15 cellular contexts compared by ENCODE assay signal in genomic region chr4:148061795-148062194, GRCh38.
DNase-seq lines count a peak whose midpoint lies in the region; ATAC-seq and TF ChIP-seq lines count a peak whose summit lies in the region.
"Had no signal": no experiment of that assay in that cellular context is flagged by ENCODE, and none has a peak within 500 bp of the region (broad histone marks: within the 10 kb centered on the region; RNA-seq: fewer than 3 reads in every experiment).

No MANE protein-coding gene starts in this region.

- no peak for TF ChIP-seq POLR2A in heart left ventricle (IDR thresholded peaks at IDR 0.05)

- H3K27ac ChIP-seq in heart left ventricle, result peak overlapping the region in 2 of 12 donors; percentile 22 to 84
- H3K27ac ChIP-seq in upper lobe of right lung, result no peak overlapping the region
- H3K27ac ChIP-seq: Peyer's patch, tibial artery had no signal

- intact Hi-C loops in Right ventricle myocardium inferior (cut with DNase I), result no loop called here
- intact Hi-C loops in left cardiac atrium (cut with DNase I), result no loop called here
- intact Hi-C loops in heart left ventricle (cut with DNase I), result loop anchor here in 1 of 10 donors (10.0 kb wide), 1 partner anchor 67 kb away; no protein-coding TSS in a partner anchor
- intact Hi-C loops in upper lobe of right lung (cut with DNase I), result no loop called here
- intact Hi-C loops in Caco-2 (cut with micrococcal nuclease; ENCODE audit: unreplicated experiment), result no loop called here

- no peaks in the 10 kb centered on the region for H3K9me3 Mint-ChIP-seq in Caco-2 (ENCODE audit: unreplicated experiment)

- H3K9me3 ChIP-seq in heart left ventricle (no peaks in the 10 kb centered on the region), upper lobe of right lung (no peaks in the 10 kb centered on the region), Caco-2 (no peaks in the 10 kb centered on the region)
- H3K9me3 ChIP-seq: Peyer's patch, tibial artery had no signal

- ATAC-seq in Right ventricle myocardium inferior (peak; percentile 27), left cardiac atrium (no peak), heart left ventricle (peak in 3 of 4 donors; percentile 3 to 14 (median 13)), upper lobe of right lung (peak; percentile 9)

- H3K36me3 Mint-ChIP-seq in Caco-2 (ENCODE audit: insufficient read depth, unreplicated experiment), result peaks cover 22% of the 10 kb centered on the region

- H3K4me1 ChIP-seq in heart left ventricle (peaks cover 0 to 72% (median 40%) of the 10 kb centered on the region in 12 donors), upper lobe of right lung (peaks cover 19% of the 10 kb centered on the region), Caco-2 (no peaks in the 10 kb centered on the region)

- no peaks in the 10 kb centered on the region for H3K27me3 Mint-ChIP-seq in Caco-2 (ENCODE audit: insufficient read depth, unreplicated experiment)

- H3K27me3 ChIP-seq in heart left ventricle, result no peaks in the 10 kb centered on the region
- no peaks in the 10 kb centered on the region for H3K27me3 ChIP-seq in upper lobe of right lung
- H3K27me3 ChIP-seq in Caco-2 (replicated peaks; ENCODE audit: control insufficient read depth, insufficient read depth, low read length), result no peaks in the 10 kb centered on the region
- H3K27me3 ChIP-seq: foreskin keratinocyte, Peyer's patch, tibial artery had no signal

- H3K4me3 ChIP-seq in heart left ventricle (no peak overlapping the region), upper lobe of right lung (no peak overlapping the region), Caco-2 (ENCODE audit: low read depth, low read length) (no peak overlapping the region)
- H3K4me3 ChIP-seq: Peyer's patch, tibial artery had no signal

- peaks cover 7% of the 10 kb centered on the region for H3K4me1 Mint-ChIP-seq in Caco-2 (ENCODE audit: low read depth, unreplicated experiment)

- no peak overlapping the region for H3K4me3 Mint-ChIP-seq in Caco-2 (ENCODE audit: unreplicated experiment)

- peaks cover 0 to 39% (median 19%) of the 10 kb centered on the region in 9 donors for H3K36me3 ChIP-seq in heart left ventricle
- H3K36me3 ChIP-seq in upper lobe of right lung, result peaks cover 24% of the 10 kb centered on the region
- no peaks in the 10 kb centered on the region; the same call in 1 of the 2 replicates for H3K36me3 ChIP-seq in Caco-2 (ENCODE audit: control insufficient read depth, insufficient read depth, low read length)
- H3K36me3 ChIP-seq: Peyer's patch had no signal

- no peak for DNase-seq in Right ventricle myocardium inferior (ENCODE audit: missing footprints)
- no peak for DNase-seq in left cardiac atrium
- DNase-seq in NCI-H345 (lab: John Stamatoyannopoulos, UW), result peak; percentile 76
- no peak for DNase-seq in heart left ventricle
- DNase-seq in upper lobe of right lung, result no peak
- no peak for DNase-seq in Caco-2
- DNase-seq in NOMO-1 (lab: John Stamatoyannopoulos, UW; ENCODE audit: unreplicated experiment in 2 of 2), result no peak
- DNase-seq in iPS-NIHi11 (ENCODE audit: low spot score), result no peak
- DNase-seq: activated CD4-positive, alpha-beta T cell treated with anti-CD3 and anti-CD28 coated beads for 48 hours; DND-41; foreskin keratinocyte; NCI-H446 treated with DMSO at 0.1 percent for 48 hours; stimulated activated CD8-positive, alpha-beta memory T cell treated with anti-CD3 and anti-CD28 coated beads, Interleukin-4, amount 100 ng/mL, for 48 hours; tibial artery had no signal

- no peak overlapping the region for H3K27ac Mint-ChIP-seq in Caco-2 (ENCODE audit: unreplicated experiment)

- POLR2A ChIA-PET in Caco-2 (lab: Charles Lee), result no interaction called here

- no peak for TF ChIP-seq CTCF in heart left ventricle (IDR thresholded peaks at IDR 0.05)
- no peak for TF ChIP-seq CTCF in upper lobe of right lung (IDR thresholded peaks at IDR 0.05)
- no peak for TF ChIP-seq CTCF in Caco-2 (IDR thresholded peaks at IDR 0.05; ENCODE audit: insufficient read depth in 1 of 2, low read depth in 1 of 2, low read length in 1 of 2, severe bottlenecking in 1 of 2, unreplicated experiment in 1 of 2)

- 46 to 51% (median 48%) methylated on average over 8 of the region's 8 CpGs for WGBS in heart left ventricle, 4 donors

- BruUV-seq in Caco-2 (replicated peaks; lab: Mats Ljungman, UMichigan), result no TSS peak

- CTCF ChIA-PET in Caco-2 (lab: Charles Lee), result no interaction called here

Comparison
In these comparisons a context has a peak if more than half of its experiments do, and no peak if none do; other contexts are left out.
1. ATAC-seq: peak in Right ventricle myocardium inferior (single experiment), heart left ventricle (3 of 4) and upper lobe of right lung (single experiment); none in left cardiac atrium (0 of 2).